8 cellular contexts compared by ENCODE assay signal in genomic region chr12:130879212-130879686, GRCh38. TPM values are rescaled to one million over a fixed set of nuclear protein-coding genes. Genes with fewer than 3 reads are reported as not detected.
A peak's percentile ranks its signal among the peaks of the same experiment; 100 is the strongest.
DNase-seq lines count a peak whose midpoint lies in the region; ATAC-seq and TF ChIP-seq lines count a peak whose summit lies in the region.

No MANE protein-coding gene starts in this region.

- intact Hi-C loops in tibial artery (cut with DNase I; ENCODE audit: low total_unique reads): no loop called here

- DNase-seq in GM13976 (ENCODE audit: low spot score) (peak; percentile 83), glutamatergic neuron (no peak), SKM-1 treated with dmso at 0.1 percent for 144 hours (lab: John Stamatoyannopoulos, UW; ENCODE audit: unreplicated experiment) (no peak), kidney tubule cell (ENCODE audit: low spot score) (no peak), tibial artery (no peak)
- no peak for DNase-seq in activated naive CD8-positive, alpha-beta T cell treated with anti-CD3 and anti-CD28 coated beads, Interleukin-2, amount 10 ng/mL, durations not matched to agents 7 days and 5 days

- H3K4me3 ChIP-seq in tibial artery: no peak overlapping the region

- POLR2A ChIA-PET in activated naive CD8-positive, alpha-beta T cell treated with anti-CD3 and anti-CD28 coated beads, Interleukin-2, amount 10 ng/mL, durations not matched to agents 7 days and 5 days (lab: Charles Lee): no interaction called here

- in situ Hi-C loops in GM13976 (cut with MboI; ENCODE audit: low sequenced_read_pairs, unreplicated experiment): no loop called here

- ATAC-seq in GM19438 (IDR thresholded peaks at IDR 0.05; ENCODE audit: low read depth, unreplicated experiment) (peak; percentile 76), HG03280 (IDR thresholded peaks at IDR 0.05; ENCODE audit: unreplicated experiment) (peak; percentile 78)
- no peak for ATAC-seq in activated naive CD8-positive, alpha-beta T cell treated with anti-CD3 and anti-CD28 coated beads, Interleukin-2, amount 10 ng/mL, durations not matched to agents 7 days and 5 days (ENCODE audit: low read depth)

- no peak overlapping the region for H3K27ac ChIP-seq in tibial artery

- no peaks in the 10 kb centered on the region for H3K9me3 Mint-ChIP-seq in activated naive CD8-positive, alpha-beta T cell treated with anti-CD3 and anti-CD28 coated beads, Interleukin-2, amount 10 ng/mL, durations not matched to agents 7 days and 5 days
- H3K9me3 Mint-ChIP-seq in glutamatergic neuron (ENCODE audit: unreplicated experiment): peaks cover 2% of the 10 kb centered on the region

- H3K4me1 Mint-ChIP-seq in activated naive CD8-positive, alpha-beta T cell treated with anti-CD3 and anti-CD28 coated beads, Interleukin-2, amount 10 ng/mL, durations not matched to agents 7 days and 5 days: peaks cover 46% of the 10 kb centered on the region
- H3K4me1 Mint-ChIP-seq in glutamatergic neuron (ENCODE audit: low read depth, unreplicated experiment): peaks cover 15% of the 10 kb centered on the region

- peaks cover 26 to 32% (median 26%) of the 10 kb centered on the region in 3 donors for H3K36me3 ChIP-seq in tibial artery

- H3K4me1 ChIP-seq in tibial artery: peaks cover 0 to 4% (median 0%) of the 10 kb centered on the region in 4 donors

- H3K9me3 ChIP-seq in tibial artery: no peaks in the 10 kb centered on the region

- peak overlapping the region; percentile 72 for H3K27ac Mint-ChIP-seq in activated naive CD8-positive, alpha-beta T cell treated with anti-CD3 and anti-CD28 coated beads, Interleukin-2, amount 10 ng/mL, durations not matched to agents 7 days and 5 days
- H3K27ac Mint-ChIP-seq in glutamatergic neuron (ENCODE audit: unreplicated experiment): no peak overlapping the region

- H3K27me3 ChIP-seq in tibial artery: no peaks in the 10 kb centered on the region

- peaks cover 28% of the 10 kb centered on the region for H3K36me3 Mint-ChIP-seq in activated naive CD8-positive, alpha-beta T cell treated with anti-CD3 and anti-CD28 coated beads, Interleukin-2, amount 10 ng/mL, durations not matched to agents 7 days and 5 days
- H3K36me3 Mint-ChIP-seq in glutamatergic neuron (ENCODE audit: unreplicated experiment): peaks cover 3% of the 10 kb centered on the region

- H3K4me3 Mint-ChIP-seq in activated naive CD8-positive, alpha-beta T cell treated with anti-CD3 and anti-CD28 coated beads, Interleukin-2, amount 10 ng/mL, durations not matched to agents 7 days and 5 days: peak overlapping the region; percentile 17
- H3K4me3 Mint-ChIP-seq in glutamatergic neuron (ENCODE audit: unreplicated experiment): no peak overlapping the region

- TF ChIP-seq CTCF in GM13976 (IDR thresholded peaks at IDR 0.05; ENCODE audit: borderline replicate concordance, control extremely low read depth, extremely low read depth, insufficient read depth, missing control alignments) (no peak), glutamatergic neuron (IDR thresholded peaks at IDR 0.05; ENCODE audit: partially characterized antibody, unreplicated experiment) (no peak), tibial artery (IDR thresholded peaks at IDR 0.05) (no peak)

- H3K27me3 Mint-ChIP-seq in activated naive CD8-positive, alpha-beta T cell treated with anti-CD3 and anti-CD28 coated beads, Interleukin-2, amount 10 ng/mL, durations not matched to agents 7 days and 5 days: no peaks in the 10 kb centered on the region
- peaks cover 2% of the 10 kb centered on the region for H3K27me3 Mint-ChIP-seq in glutamatergic neuron (ENCODE audit: unreplicated experiment)

RNA-seq across cellular contexts. Expression of gene RAN, which starts 7.4 kb away (rescaled TPM):
- 100 to 1,000 TPM; 798 to 821 TPM for total RNA-seq in activated naive CD8-positive, alpha-beta T cell treated with anti-CD3 and anti-CD28 coated beads, Interleukin-2, amount 10 ng/mL, durations not matched to agents 7 days and 5 days
- 766 TPM for total RNA-seq in glutamatergic neuron (ENCODE audit: unreplicated experiment)

RNA-seq across cellular contexts. Expression of gene STX2, which starts 40.2 kb away (rescaled TPM):
- 10 to 100 TPM; 20.7 to 22.5 TPM for total RNA-seq in activated naive CD8-positive, alpha-beta T cell treated with anti-CD3 and anti-CD28 coated beads, Interleukin-2, amount 10 ng/mL, durations not matched to agents 7 days and 5 days
- total RNA-seq in glutamatergic neuron (ENCODE audit: unreplicated experiment): 76.5 TPM
